Comparison of ENCODE assay signal across 1 cellular context in the genomic region with DNA sequence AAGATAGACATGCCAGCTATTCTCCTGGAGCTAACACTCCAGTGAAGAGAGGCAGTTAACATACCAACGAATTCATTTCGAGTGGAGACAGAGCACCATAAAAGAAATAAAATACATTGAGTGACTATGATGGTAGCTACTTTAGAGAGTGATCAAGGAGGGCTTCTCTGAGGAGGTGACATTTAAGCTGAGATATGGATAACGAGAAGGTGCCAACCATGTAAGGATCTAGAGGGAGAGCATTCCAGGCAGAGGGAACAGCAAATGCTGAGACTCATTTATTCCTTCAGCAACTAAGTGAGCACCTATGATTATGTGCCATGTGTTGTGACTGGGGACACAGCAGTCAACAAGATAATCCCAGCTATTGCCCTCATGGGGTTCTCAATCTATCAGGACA.
A peak's percentile ranks its signal among the peaks of the same experiment; 100 is the strongest.
TF ChIP-seq lines count a peak whose summit lies in the region.

No MANE protein-coding gene starts in this region.

TF ChIP-seq in K562, 482 proteins besides CTCF, POLR2A, EP300 and RAD21 (continued from another document):
- TF ChIP-seq ZFP36 (IDR thresholded peaks at IDR 0.05; ENCODE audit: low read depth, low read length, partially characterized antibody): peak; percentile 81
- peak; percentile 69 for TF ChIP-seq RBM25 (IDR thresholded peaks at IDR 0.05; ENCODE audit: low read depth, low read length, severe bottlenecking)
TF ChIP-seq in K562: peak in this region for 2.
